28 cellular contexts compared by ENCODE assay signal in genomic region chr1:55962472-55962871, GRCh38.
"Had no signal": no experiment of that assay in that cellular context is flagged by ENCODE, and none has a peak within 500 bp of the region (broad histone marks: within the 10 kb centered on the region; RNA-seq: fewer than 3 reads in every experiment).

No MANE protein-coding gene starts in this region.

- H3K4me3 ChIP-seq: neural progenitor cell, ovary, psoas muscle, right lobe of liver, sigmoid colon, stomach, thoracic aorta, thyroid gland, tibial nerve, upper lobe of right lung, uterus had no signal

- FAIRE-seq: small intestine had no signal

- H3K27ac Mint-ChIP-seq: natural killer cell; progenitor cell of endocrine pancreas; stimulated activated effector memory CD8-positive, alpha-beta T cell treated with anti-CD3 and anti-CD28 coated beads, Interleukin-12 subunit alpha, Interleukin-12 subunit beta, amount 100 ng/mL, for 72 hours; stimulated activated naive B cell treated with anti-CD40 and anti-IgM and Interleukin-4, amounts not matched to agents 10 μg/mL and 1 μg/mL and 100 μg/mL, for 72 hours; stimulated activated naive CD8-positive, alpha-beta T cell treated with anti-CD3 and anti-CD28 coated beads, Interleukin-15, Interleukin-2, amounts not matched to agents 100 ng/mL and 50 ng/mL, for 24 hours; type B pancreatic cell had no signal

- H3K9me3 ChIP-seq: ovary, psoas muscle, right lobe of liver, sigmoid colon, stomach, thoracic aorta, thyroid gland, tibial nerve, upper lobe of right lung, uterus had no signal

- DNase-seq: natural killer cell; occipital lobe; ovary; posterior cingulate gyrus; psoas muscle; right cardiac atrium; right lobe of liver; sigmoid colon; small intestine; stimulated activated CD4-positive, alpha-beta T cell treated with anti-CD3 and anti-CD28 coated beads, Interleukin-15, amount 100 ng/mL, for 24 hours; stimulated activated CD4-positive, alpha-beta T cell treated with anti-CD3 and anti-CD28 coated beads, Interleukin-2, amount 100 ng/mL, for 24 hours; stimulated activated CD4-positive, alpha-beta T cell treated with anti-CD3 and anti-CD28 coated beads, Interleukin-2, amount 100 ng/mL, for 48 hours; stimulated activated CD4-positive, alpha-beta T cell treated with anti-CD3 and anti-CD28 coated beads, Interleukin-4, amount 100 ng/mL, for 24 hours; stimulated activated naive B cell treated with anti-CD40 and anti-IgM and Interleukin-4, amounts not matched to agents 10 μg/mL and 1 μg/mL and 100 μg/mL, for 72 hours; stimulated activated naive CD4-positive, alpha-beta T cell treated with Interleukin-2 at 50 U/mL for 16 hours; stomach; thyroid gland; upper lobe of right lung; uterus had no signal

- H2AFZ ChIP-seq: neural progenitor cell, parathyroid adenoma had no signal

- H3K4me1 ChIP-seq: neural progenitor cell, parathyroid adenoma, psoas muscle, right lobe of liver, stomach, tibial nerve, uterus had no signal

- H3K36me3 Mint-ChIP-seq: natural killer cell; neural progenitor cell; stimulated activated effector memory CD8-positive, alpha-beta T cell treated with anti-CD3 and anti-CD28 coated beads, Interleukin-12 subunit alpha, Interleukin-12 subunit beta, amount 100 ng/mL, for 72 hours; stimulated activated naive B cell treated with anti-CD40 and anti-IgM and Interleukin-4, amounts not matched to agents 10 μg/mL and 1 μg/mL and 100 μg/mL, for 72 hours; type B pancreatic cell had no signal

- H3K4me2 ChIP-seq: neural progenitor cell had no signal

- H3K27me3 Mint-ChIP-seq: progenitor cell of endocrine pancreas, type B pancreatic cell had no signal

- H3K27ac ChIP-seq: neural progenitor cell, ovary, parathyroid adenoma, psoas muscle, right lobe of liver, sigmoid colon, stomach, thoracic aorta, thyroid gland, tibial nerve, upper lobe of right lung, uterus had no signal

- H3K27me3 ChIP-seq: neural progenitor cell, ovary, right lobe of liver, sigmoid colon, stomach, thyroid gland, tibial nerve, upper lobe of right lung, uterus had no signal

- H3K36me3 ChIP-seq: neural progenitor cell, ovary, right lobe of liver, sigmoid colon, stomach, thoracic aorta, thyroid gland, tibial nerve, upper lobe of right lung, uterus had no signal

- H3K9ac ChIP-seq: neural progenitor cell, parathyroid adenoma had no signal

- H3K79me2 ChIP-seq: parathyroid adenoma had no signal

- H3K9me3 Mint-ChIP-seq: natural killer cell; nephron; neural progenitor cell; stimulated activated naive B cell treated with anti-CD40 and anti-IgM and Interleukin-4, amounts not matched to agents 10 μg/mL and 1 μg/mL and 100 μg/mL, for 72 hours had no signal

- H3K4me3 Mint-ChIP-seq: natural killer cell; nephron; neural progenitor cell; stimulated activated effector memory CD8-positive, alpha-beta T cell treated with anti-CD3 and anti-CD28 coated beads, Interleukin-12 subunit alpha, Interleukin-12 subunit beta, amount 100 ng/mL, for 72 hours; stimulated activated naive B cell treated with anti-CD40 and anti-IgM and Interleukin-4, amounts not matched to agents 10 μg/mL and 1 μg/mL and 100 μg/mL, for 72 hours; stimulated activated naive CD8-positive, alpha-beta T cell treated with anti-CD3 and anti-CD28 coated beads, Interleukin-15, Interleukin-2, amounts not matched to agents 100 ng/mL and 50 ng/mL, for 24 hours; type B pancreatic cell had no signal

- H3K4me1 Mint-ChIP-seq: natural killer cell; stimulated activated effector memory CD8-positive, alpha-beta T cell treated with anti-CD3 and anti-CD28 coated beads, Interleukin-12 subunit alpha, Interleukin-12 subunit beta, amount 100 ng/mL, for 72 hours; stimulated activated naive B cell treated with anti-CD40 and anti-IgM and Interleukin-4, amounts not matched to agents 10 μg/mL and 1 μg/mL and 100 μg/mL, for 72 hours had no signal
